ENCODE assay signal across 8 cellular contexts in genomic region chr6:34792605-34793500, GRCh38. TPM values are rescaled to one million over a fixed set of nuclear protein-coding genes. Genes with fewer than 3 reads are reported as not detected.
DNase-seq lines count a peak whose midpoint lies in the region; ATAC-seq and TF ChIP-seq lines count a peak whose summit lies in the region.

No MANE protein-coding gene starts in this region.

- no peak overlapping the region for H4K8ac ChIP-seq in H9 (replicated peaks; ENCODE audit: insufficient read length, low read depth, low read length)

- H3K4me1 Mint-ChIP-seq in H9, result peaks cover 13 to 24% of the 10 kb centered on the region in 2 experiments

- no peak overlapping the region for H2AK5ac ChIP-seq in H9 (ENCODE audit: insufficient read length, low read length)

- H2BK120ac ChIP-seq in H9 (ENCODE audit: low read depth, low read length, poor library complexity, severe bottlenecking), result no peak overlapping the region

- no peak for TF ChIP-seq EP300 in ovary (IDR thresholded peaks at IDR 0.05)

- peak overlapping the region; percentile 92 for H3K4me3 ChIP-seq in adipocyte (ENCODE audit: low read length)
- peak overlapping the region; percentile 83 for H3K4me3 ChIP-seq in cardiac muscle cell
- peak overlapping the region; percentile 69 for H3K4me3 ChIP-seq in ovary

- H4K20me1 ChIP-seq in H9 (ENCODE audit: control insufficient read depth, insufficient read depth, insufficient read length), result no peaks in the 10 kb centered on the region

- H2AFZ ChIP-seq in H9 (ENCODE audit: low read length), result no peak overlapping the region

- peak overlapping the region; percentile 84 for H4K5ac ChIP-seq in H9 (ENCODE audit: insufficient read length, low read depth, low read length)

- DNase-seq in EL (peak; percentile 63), H9 (peak; percentile 40), NCI-H526 treated with DMSO at 0.1 percent for 48 hours (lab: John Stamatoyannopoulos, UW) (peak; percentile 28), adipocyte (ENCODE audit: low read depth) (peak; percentile 77), cardiac muscle cell (ENCODE audit: low read depth in 1 of 2, low spot score in 1 of 2) (peak; percentile 35 to 75), ovary (peak in 3 of 5 donors; percentile 22 to 47 (median 25))

- H3K27me3 ChIP-seq in H9 (ENCODE audit: insufficient read depth, low read length) (no peaks in the 10 kb centered on the region), adipocyte (replicated peaks; ENCODE audit: control insufficient read depth, insufficient read depth, low read length) (no peaks in the 10 kb centered on the region), cardiac muscle cell (no peaks in the 10 kb centered on the region), ovary (no peaks in the 10 kb centered on the region)

- H3K4me1 ChIP-seq in H9 (ENCODE audit: insufficient read depth, low read length) (no peaks in the 10 kb centered on the region), adipocyte (ENCODE audit: control insufficient read depth, insufficient read depth, low read length) (peaks cover 32% of the 10 kb centered on the region), cardiac muscle cell (ENCODE audit: low read depth) (peaks cover 2% of the 10 kb centered on the region), ovary (ENCODE audit: insufficient read depth) (no peaks in the 10 kb centered on the region)

- H3K27ac ChIP-seq in H9 (ENCODE audit: insufficient read length, low read depth, low read length) (no peak overlapping the region), cardiac muscle cell (peak overlapping the region; percentile 92), ovary (peak overlapping the region; percentile 62 to 87)

- no peak overlapping the region; the same call in 1 of the 2 replicates for H3K4ac ChIP-seq in H9 (ENCODE audit: low read depth, low read length)

- H3K9me3 Mint-ChIP-seq in H9, result no peaks in the 10 kb centered on the region; a peak in 2 of 5 replicates

- H3K36me3 Mint-ChIP-seq in H9 (ENCODE audit: insufficient read depth in 1 of 3, low read depth in 3 of 3), result peaks cover 0 to 3% (median 3%) of the 10 kb centered on the region in 3 experiments; a peak in 4 of 7 replicates

- no peak overlapping the region for H2BK20ac ChIP-seq in H9 (ENCODE audit: low read depth, low read length, poor library complexity, severe bottlenecking)

- H3K4me2 ChIP-seq in H9 (ENCODE audit: insufficient read depth, insufficient read length, low read length), result peak overlapping the region; percentile 70

- H2BK12ac ChIP-seq in H9 (ENCODE audit: insufficient read length, low read depth, low read length), result peak overlapping the region; percentile 58

- H3K9me3 ChIP-seq in H9 (ENCODE audit: control insufficient read depth, low read depth, low read length) (no peaks in the 10 kb centered on the region), adipocyte (ENCODE audit: control insufficient read depth, low read length) (no peaks in the 10 kb centered on the region), cardiac muscle cell (ENCODE audit: low read depth) (no peaks in the 10 kb centered on the region), ovary (no peaks in the 10 kb centered on the region)

- H3K14ac ChIP-seq in H9 (ENCODE audit: insufficient read depth, low read length), result peak overlapping the region; percentile 67

- H2BK15ac ChIP-seq in H9 (ENCODE audit: low read depth, low read length), result no peak overlapping the region

- H3K27ac Mint-ChIP-seq in H9, result peak overlapping the region; percentile 94 to 99 (median 96)

- H3K9ac ChIP-seq in H9 (ENCODE audit: extremely low read depth, insufficient read length, low read length) (peak overlapping the region; percentile 79), adipocyte (ENCODE audit: low read length) (peak overlapping the region; percentile 98)

- H3K56ac ChIP-seq in H9 (ENCODE audit: insufficient read length, low read depth, low read length), result no peak overlapping the region

- TF ChIP-seq CTCF in H9 (conservative IDR thresholded peaks at IDR 0.05) (no peak), cardiac muscle cell (IDR thresholded peaks at IDR 0.05; ENCODE audit: low read depth, low read length) (no peak), ovary (IDR thresholded peaks at IDR 0.05) (no peak)

- H3T11ph ChIP-seq in H9 (ENCODE audit: low read length), result no peak overlapping the region

- no peak overlapping the region for H3K23ac ChIP-seq in H9 (ENCODE audit: insufficient read length, low read depth, low read length)

- WGBS in H9 (ENCODE audit: extremely low coverage, insufficient read length, low lambda C conversion rate), result no CpG with 5 or more reads among the region's 20 CpGs
- 13 to 14% (median 14%) methylated on average over 20 of the region's 20 CpGs for WGBS in ovary, 3 donors

- no peak for ATAC-seq in HG03354 (IDR thresholded peaks at IDR 0.05; ENCODE audit: poor library complexity, severe bottlenecking, unreplicated experiment)
- no peak for ATAC-seq in HG02623 (IDR thresholded peaks at IDR 0.05; ENCODE audit: unreplicated experiment)

- H3K23me2 ChIP-seq in H9 (ENCODE audit: insufficient read length, low read depth, low read length, poor library complexity, severe bottlenecking), result peaks cover 16% of the 10 kb centered on the region

- H3K79me2 ChIP-seq in H9 (ENCODE audit: insufficient read depth, low read length), result peaks cover 2% of the 10 kb centered on the region; the same call in 1 of the 2 replicates

- peak overlapping the region; percentile 92 to 98 for H3K4me3 Mint-ChIP-seq in H9

- no peaks in the 10 kb centered on the region for H3K79me1 ChIP-seq in H9 (ENCODE audit: insufficient read depth, low read depth, low read length, poor library complexity, severe bottlenecking)

- no peaks in the 10 kb centered on the region for H3K27me3 Mint-ChIP-seq in H9 (ENCODE audit: low read depth)

- no peak for TF ChIP-seq POLR2A in ovary (IDR thresholded peaks at IDR 0.05)

- H2BK5ac ChIP-seq in H9 (ENCODE audit: insufficient read length, low read length), result no peak overlapping the region

- H4K91ac ChIP-seq in H9 (ENCODE audit: insufficient read length, low read depth, low read length), result peak overlapping the region; percentile 77

- H3K36me3 ChIP-seq in adipocyte (ENCODE audit: control insufficient read depth, insufficient read depth, low read length, severe bottlenecking), result no peaks in the 10 kb centered on the region
- H3K36me3 ChIP-seq in cardiac muscle cell, result no peaks in the 10 kb centered on the region
- no peaks in the 10 kb centered on the region for H3K36me3 ChIP-seq in ovary

- intact Hi-C loops in ovary (cut with DNase I), result no loop called here

- H3K18ac ChIP-seq in H9 (ENCODE audit: insufficient read length, low read depth, low read length), result peak overlapping the region; percentile 66

RNA-seq across cellular contexts. Expression of gene BLTP3A, which starts 1.0 kb away (rescaled TPM):
- 16.4 and 17.8 TPM in 2 replicates for total RNA-seq in H9 (2021)
- total RNA-seq in cardiac muscle cell, result 14.4 and 20.6 TPM in 2 replicates
- 6.4 and 12.7 TPM in 2 replicates for polyA plus RNA-seq in cardiac muscle cell
- 10 to 100 TPM in 2 of 7 donors, 1 to 10 TPM in 5; 6.3 to 18.1 (median 7.5) TPM for total RNA-seq in ovary
- 1 to 10 TPM; 2.7 to 7.5 TPM for polyA plus RNA-seq in ovary

RNA-seq across cellular contexts. Expression of gene SNRPC, which starts 35.5 kb away (rescaled TPM):
- total RNA-seq in H9 (2021) (204 and 216 TPM in 2 replicates), cardiac muscle cell (120 and 169 TPM in 2 replicates), ovary (10 to 100 TPM; 46.6 to 93.2 (median 57.1) TPM)
- polyA plus RNA-seq in cardiac muscle cell (319 and 368 TPM in 2 replicates), ovary (10 to 100 TPM; 79.5 to 94.3 TPM)

Comparison
In these comparisons a context has a peak if more than half of its experiments do, and no peak if none do; other contexts are left out.
1. DNase-seq: peak in every context shown above with its lines; median percentile 77 in adipocyte; 63 in EL; 55 in cardiac muscle cell; 40 in H9; 28 in NCI-H526 treated with DMSO at 0.1 percent for 48 hours; 25 in ovary.